20 cellular contexts compared by ENCODE assay signal in genomic region chr22:33659423-33659822, GRCh38.
DNase-seq lines count a peak whose midpoint lies in the region; ATAC-seq and TF ChIP-seq lines count a peak whose summit lies in the region.
"Had no signal": no experiment of that assay in that cellular context is flagged by ENCODE, and none has a peak within 500 bp of the region (broad histone marks: within the 10 kb centered on the region; RNA-seq: fewer than 3 reads in every experiment).

No MANE protein-coding gene starts in this region.

- H3K4me3 Mint-ChIP-seq in chondrocyte (ENCODE audit: unreplicated experiment): no peak overlapping the region
- H3K4me3 Mint-ChIP-seq: activated naive CD8-positive, alpha-beta T cell treated with anti-CD3 and anti-CD28 coated beads for 36 hours; activated T-cell treated with anti-CD3 and anti-CD28 coated beads, Interleukin-2, amount 50 U/mL, for 72 hours; CD8-positive, alpha-beta memory T cell; central memory CD8-positive, alpha-beta T cell had no signal

- no peaks in the 10 kb centered on the region for H3K27me3 Mint-ChIP-seq in chondrocyte (ENCODE audit: low read depth)
- H3K27me3 Mint-ChIP-seq: activated naive CD8-positive, alpha-beta T cell treated with anti-CD3 and anti-CD28 coated beads for 36 hours; central memory CD8-positive, alpha-beta T cell had no signal

- H3K27ac ChIP-seq in lower lobe of right lung: peak overlapping the region; percentile 47
- peak overlapping the region; percentile 75 for H3K27ac ChIP-seq in skeletal muscle tissue (ENCODE audit: low read depth, low read length)
- H3K27ac ChIP-seq in substantia nigra (ENCODE audit: low read depth, low read length, poor library complexity, severe bottlenecking): no peak overlapping the region
- H3K27ac ChIP-seq: A549 had no signal

- peak overlapping the region; percentile 81 for H3K27ac Mint-ChIP-seq in chondrocyte (ENCODE audit: unreplicated experiment)
- H3K27ac Mint-ChIP-seq: activated naive CD8-positive, alpha-beta T cell treated with anti-CD3 and anti-CD28 coated beads for 36 hours; CD8-positive, alpha-beta memory T cell had no signal

- peaks cover 4% of the 10 kb centered on the region for H3K4me1 ChIP-seq in lower lobe of right lung
- H3K4me1 ChIP-seq in skeletal muscle tissue (ENCODE audit: control insufficient read depth in 3 of 3, insufficient read depth in 3 of 3, low read length in 3 of 3): peaks cover 0 to 2% (median 0%) of the 10 kb centered on the region in 3 donors
- H3K4me1 ChIP-seq: A549, HAP-1 had no signal

- DNase-seq in AG10803 (ENCODE audit: low read depth): peak; percentile 58
- no peak for DNase-seq in chondrocyte (ENCODE audit: low spot score)
- DNase-seq in lower lobe of right lung: no peak
- DNase-seq in substantia nigra (lab: John Stamatoyannopoulos, UW): no peak
- DNase-seq in occipital lobe (lab: John Stamatoyannopoulos, UW): no peak
- DNase-seq in SIG-M5 treated with dmso at 0.1 percent for 504 hours (lab: John Stamatoyannopoulos, UW; ENCODE audit: unreplicated experiment): no peak
- DNase-seq: activated CD4-positive, alpha-beta T cell treated with anti-CD3 and anti-CD28 coated beads, Interleukin-2, amount 50 U/mL, for 48 hours; activated naive CD8-positive, alpha-beta T cell treated with anti-CD3 and anti-CD28 coated beads for 36 hours; activated T-cell treated with anti-CD3 and anti-CD28 coated beads, Interleukin-2, amount 50 U/mL, for 72 hours; CD8-positive, alpha-beta memory T cell; NCI-H1694; NCI-H526; PC-3 had no signal

- H3K4me1 Mint-ChIP-seq in chondrocyte (ENCODE audit: low read depth): peaks cover 13% of the 10 kb centered on the region
- H3K4me1 Mint-ChIP-seq: activated naive CD8-positive, alpha-beta T cell treated with anti-CD3 and anti-CD28 coated beads for 36 hours; CD8-positive, alpha-beta memory T cell; central memory CD8-positive, alpha-beta T cell had no signal

- H3K9ac ChIP-seq in skeletal muscle tissue (ENCODE audit: low read depth in 1 of 3, low read length in 3 of 3): no peak overlapping the region

- ATAC-seq in lower lobe of right lung (no peak), HG03571 (IDR thresholded peaks at IDR 0.05; ENCODE audit: unreplicated experiment) (no peak)
- ATAC-seq: A549; activated T-cell treated with anti-CD3 and anti-CD28 coated beads, Interleukin-2, amount 50 U/mL, for 72 hours; GM12878; PC-3 had no signal

- H3K9me3 Mint-ChIP-seq in chondrocyte (ENCODE audit: low read depth): no peaks in the 10 kb centered on the region

- no peaks in the 10 kb centered on the region for H3K27me3 ChIP-seq in lower lobe of right lung (ENCODE audit: low read depth)
- no peaks in the 10 kb centered on the region for H3K27me3 ChIP-seq in skeletal muscle tissue (ENCODE audit: control insufficient read depth in 3 of 3, insufficient read depth in 3 of 3, low read length in 3 of 3)
- H3K27me3 ChIP-seq: tibial nerve had no signal

- H3K4me3 ChIP-seq in AG10803 (ENCODE audit: low read length) (no peak overlapping the region), lower lobe of right lung (no peak overlapping the region), skeletal muscle tissue (ENCODE audit: low read length in 3 of 3) (no peak overlapping the region)
- H3K4me3 ChIP-seq: A549, GM12878, HAP-1, tibial nerve had no signal

- H3K36me3 ChIP-seq in lower lobe of right lung: no peaks in the 10 kb centered on the region
- no peaks in the 10 kb centered on the region for H3K36me3 ChIP-seq in skeletal muscle tissue (ENCODE audit: control insufficient read depth in 3 of 3, insufficient read depth in 3 of 3, low read length in 3 of 3)
- H3K36me3 ChIP-seq: HAP-1, tibial nerve had no signal

- no peaks in the 10 kb centered on the region for H3K36me3 Mint-ChIP-seq in chondrocyte (ENCODE audit: low read depth)
- H3K36me3 Mint-ChIP-seq: activated naive CD8-positive, alpha-beta T cell treated with anti-CD3 and anti-CD28 coated beads for 36 hours; CD8-positive, alpha-beta memory T cell had no signal

- intact Hi-C loops in lower lobe of right lung (cut with DNase I): no loop called here

- TF ChIP-seq CTCF in AG10803 (conservative IDR thresholded peaks at IDR 0.05; ENCODE audit: low read length) (no peak), chondrocyte (IDR thresholded peaks at IDR 0.05) (no peak), lower lobe of right lung (IDR thresholded peaks at IDR 0.05) (no peak)

- no peaks in the 10 kb centered on the region for H3K9me3 ChIP-seq in lower lobe of right lung
- no peaks in the 10 kb centered on the region for H3K9me3 ChIP-seq in skeletal muscle tissue (ENCODE audit: control insufficient read depth in 3 of 3, low read length in 3 of 3)
- H3K9me3 ChIP-seq: A549, HAP-1, tibial nerve had no signal
